Comparison of ENCODE assay signal across 16 cellular contexts in genomic region chrX:40062525-40063193, GRCh38. TPM values are rescaled to one million over a fixed set of nuclear protein-coding genes. Genes with fewer than 3 reads are reported as not detected.
A peak's percentile ranks its signal among the peaks of the same experiment; 100 is the strongest.
DNase-seq lines count a peak whose midpoint lies in the region; ATAC-seq, FAIRE-seq and TF ChIP-seq lines count a peak whose summit lies in the region.
"Had no signal": no experiment of that assay in that cellular context is flagged by ENCODE, and none has a peak within 500 bp of the region (broad histone marks: within the 10 kb centered on the region; RNA-seq: fewer than 3 reads in every experiment).

No MANE protein-coding gene starts in this region.

- no peaks in the 10 kb centered on the region for H3K9me2 ChIP-seq in SK-N-SH

- CTCF ChIA-PET in SK-N-SH (lab: Yijun Ruan, JAX) = interaction anchor here (0.6 kb wide), 1 partner anchor 394 kb away, joined by 3 read pairs; no protein-coding TSS in a partner anchor

- no peaks in the 10 kb centered on the region for H3F3A ChIP-seq in SK-N-SH (replicated peaks; ENCODE audit: insufficient read depth)

- no peak overlapping the region for H3K27ac Mint-ChIP-seq in HFFc6
- H3K27ac Mint-ChIP-seq: endodermal cell had no signal

- intact Hi-C loops in sigmoid colon (cut with DNase I) = loop anchor here (2.0 to 10.0 kb wide), 2 partner anchors 48 to 202 kb away; no protein-coding TSS in a partner anchor

- H3K27ac ChIP-seq in SK-N-SH (ENCODE audit: low read depth in 2 of 2, low read length in 1 of 2) (no peak overlapping the region; a peak in 1 of 4 replicates), keratinocyte (ENCODE audit: control insufficient read depth, insufficient read depth, low read length) (no peak overlapping the region), sigmoid colon (peak overlapping the region in 3 of 4 donors; percentile 67 to 74 (median 74))
- H3K27ac ChIP-seq: A549, brain microvascular endothelial cell, thoracic aorta had no signal

- H3K9ac ChIP-seq in SK-N-SH (no peak overlapping the region), keratinocyte (ENCODE audit: control insufficient read depth, extremely low read depth, insufficient read depth, low read length) (no peak overlapping the region)

- no peak for TF ChIP-seq CTCF in SK-N-SH (IDR thresholded peaks at IDR 0.05)
- TF ChIP-seq CTCF in keratinocyte (optimal IDR thresholded peaks at IDR 0.05 in 1 of 3, IDR thresholded peaks at IDR 0.05 in 1 of 3, conservative IDR thresholded peaks at IDR 0.05 in 1 of 3; ENCODE audit: extremely low read depth in 1 of 3, insufficient read depth in 2 of 3, low read length in 3 of 3) = no peak
- TF ChIP-seq CTCF in sigmoid colon (IDR thresholded peaks at IDR 0.05) = no peak
- TF ChIP-seq CTCF in HFFc6 (IDR thresholded peaks at IDR 0.05) = no peak

- no peak for TF ChIP-seq RAD21 in SK-N-SH (IDR thresholded peaks at IDR 0.05; ENCODE audit: low read length)

- peaks cover 10% of the 10 kb centered on the region; the same call in 1 of the 2 replicates for H4K20me1 ChIP-seq in SK-N-SH (ENCODE audit: insufficient read depth)
- no peaks in the 10 kb centered on the region for H4K20me1 ChIP-seq in keratinocyte (ENCODE audit: control insufficient read depth, extremely low read depth, insufficient read depth, low read length)

- no peak for TF ChIP-seq EP300 in SK-N-SH (IDR thresholded peaks at IDR 0.05; ENCODE audit: borderline replicate concordance in 1 of 2, low read depth in 1 of 2, low read length in 1 of 2)
- TF ChIP-seq EP300 in sigmoid colon (IDR thresholded peaks at IDR 0.05) = peak in 1 of 4 donors; percentile 34

- WGBS in SK-N-SH (ENCODE audit: low lambda C conversion rate) = 59% methylated on average over 21 of the region's 25 CpGs
- WGBS in sigmoid colon, 2 donors = 87 to 92% methylated on average over 25 of the region's 25 CpGs

- DNase-seq in SK-N-SH = no peak
- peak in 47 of 58 donors; percentile 1 to 71 (median 16) for DNase-seq in anterior cingulate cortex (lab: John Stamatoyannopoulos, UW)
- no peak for DNase-seq in keratinocyte (ENCODE audit: low read depth, low spot score)
- DNase-seq in sigmoid colon = peak; percentile 90
- no peak for DNase-seq in NCI-H774 (lab: John Stamatoyannopoulos, UW)
- DNase-seq in HFFc6 = no peak
- DNase-seq: activated naive CD4-positive, alpha-beta T cell; brain microvascular endothelial cell; NCI-H446 had no signal

- FAIRE-seq in keratinocyte (lab: Jason Lieb, UNC) = peak; percentile 43
- FAIRE-seq: A549, GM12878, H1 had no signal

- POLR2A ChIA-PET in SK-N-SH (lab: Yijun Ruan, JAX) = no interaction called here

- H3K4me1 Mint-ChIP-seq in HFFc6 (ENCODE audit: low read depth) = no peaks in the 10 kb centered on the region

- H3K79me2 ChIP-seq in SK-N-SH (ENCODE audit: insufficient read depth) (no peaks in the 10 kb centered on the region; the same call in 1 of the 2 replicates), keratinocyte (ENCODE audit: control insufficient read depth, insufficient read depth, low read length) (no peaks in the 10 kb centered on the region)

- H3K36me3 ChIP-seq in SK-N-SH (replicated peaks in 1 of 2; ENCODE audit: control insufficient read depth in 1 of 2, insufficient read depth in 2 of 2, low read length in 1 of 2) = peaks cover 0 to 41% of the 10 kb centered on the region in 2 experiments
- peaks cover 0 to 2% of the 10 kb centered on the region in 2 experiments for H3K36me3 ChIP-seq in keratinocyte (ENCODE audit: control insufficient read depth in 2 of 2, extremely low read depth in 1 of 2, insufficient read depth in 2 of 2, low read length in 2 of 2)
- peaks cover 0 to 29% (median 5%) of the 10 kb centered on the region in 4 donors for H3K36me3 ChIP-seq in sigmoid colon
- H3K36me3 ChIP-seq: brain microvascular endothelial cell had no signal

- H3K27me3 ChIP-seq in SK-N-SH (ENCODE audit: insufficient read depth) (peaks cover 10% of the 10 kb centered on the region; the same call in 1 of the 2 replicates), keratinocyte (ENCODE audit: control insufficient read depth, extremely low read depth, insufficient read depth, low read length) (no peaks in the 10 kb centered on the region), sigmoid colon (no peaks in the 10 kb centered on the region)
- H3K27me3 ChIP-seq: brain microvascular endothelial cell had no signal

- H3K36me3 Mint-ChIP-seq in HFFc6 (ENCODE audit: low read depth) = no peaks in the 10 kb centered on the region; the same call in none of the 2 replicates

- no peaks in the 10 kb centered on the region for H3K9me3 Mint-ChIP-seq in HFFc6

- H3K4me3 Mint-ChIP-seq in HFFc6 = no peak overlapping the region
- H3K4me3 Mint-ChIP-seq: endodermal cell had no signal

- ATAC-seq in SK-N-SH treated with all-trans-retinoic acid at 6 μM for 48 hours (peak; percentile 25; the same call in 1 of the 3 replicates), GM21825 (IDR thresholded peaks at IDR 0.05; ENCODE audit: unreplicated experiment) (no peak)
- ATAC-seq: A549, GM12878 had no signal

- H3K27me3 Mint-ChIP-seq in HFFc6 (ENCODE audit: insufficient read depth) = no peaks in the 10 kb centered on the region; the same call in 1 of the 2 replicates

- dilution Hi-C loops in keratinocyte (cut with MboI; ENCODE audit: extremely low pct_ligation_motif_present, low sequenced_read_pairs) = no loop called here

- TF ChIP-seq POLR2A in sigmoid colon (IDR thresholded peaks at IDR 0.05) = no peak

- H3K4me1 ChIP-seq in SK-N-SH (ENCODE audit: control insufficient read depth in 1 of 2, insufficient read depth in 2 of 2, low read depth in 1 of 2, low read length in 1 of 2) (peaks cover 0 to 32% of the 10 kb centered on the region in 2 experiments; a peak in 1 of 4 replicates), keratinocyte (ENCODE audit: control insufficient read depth, extremely low read depth, insufficient read depth, low read length) (peaks cover 18% of the 10 kb centered on the region), sigmoid colon (peaks cover 0 to 18% (median 16%) of the 10 kb centered on the region in 4 donors)

- H3K9me1 ChIP-seq in keratinocyte (ENCODE audit: control insufficient read depth, extremely low read depth, insufficient read depth, low read length) = no peaks in the 10 kb centered on the region

- no peaks in the 10 kb centered on the region for H3K9me3 ChIP-seq in SK-N-SH
- H3K9me3 ChIP-seq in keratinocyte (ENCODE audit: control insufficient read depth, low read depth, low read length) = no peaks in the 10 kb centered on the region
- H3K9me3 ChIP-seq in sigmoid colon = no peaks in the 10 kb centered on the region
- H3K9me3 ChIP-seq: A549, thoracic aorta had no signal

- no peak overlapping the region for H2AFZ ChIP-seq in SK-N-SH (ENCODE audit: low read depth)
- no peak overlapping the region for H2AFZ ChIP-seq in keratinocyte (ENCODE audit: control insufficient read depth, low read length)

- H3K4me2 ChIP-seq in SK-N-SH (no peak overlapping the region), keratinocyte (ENCODE audit: control insufficient read depth, extremely low read depth, insufficient read depth, low read depth, low read length) (peak overlapping the region; percentile 49)
- H3K4me2 ChIP-seq: A549 had no signal

- H3K4me3 ChIP-seq in SK-N-SH (ENCODE audit: low read depth in 2 of 2, low read length in 1 of 2) = no peak overlapping the region
- H3K4me3 ChIP-seq in keratinocyte (ENCODE audit: control insufficient read depth in 2 of 3, extremely low read depth in 1 of 3, insufficient read depth in 2 of 3, low read depth in 1 of 3, low read length in 3 of 3) = no peak overlapping the region
- no peak overlapping the region for H3K4me3 ChIP-seq in sigmoid colon
- H3K4me3 ChIP-seq: A549, GM12878, thoracic aorta had no signal

TF ChIP-seq in SK-N-SH treated with all-trans-retinoic acid at 6 μM for 48 hours, 23 proteins besides CTCF, POLR2A, EP300 and RAD21 (continues in another document):
- TF ChIP-seq GLIS3 (CRISPR knock-in tag; IDR thresholded peaks at IDR 0.05) = no peak
- TF ChIP-seq OSR1 (CRISPR knock-in tag; IDR thresholded peaks at IDR 0.05) = no peak
- TF ChIP-seq ZNF565 (CRISPR knock-in tag; conservative IDR thresholded peaks at IDR 0.05; ENCODE audit: low read depth) = no peak
- TF ChIP-seq ZFP30 (CRISPR knock-in tag; IDR thresholded peaks at IDR 0.05) = no peak
- no peak for TF ChIP-seq PPARA (CRISPR knock-in tag; IDR thresholded peaks at IDR 0.05; ENCODE audit: borderline replicate concordance)
- TF ChIP-seq ZC3H10 (CRISPR knock-in tag; IDR thresholded peaks at IDR 0.05) = no peak

TF ChIP-seq in SK-N-SH, 30 proteins besides CTCF, POLR2A, EP300 and RAD21 (continues in another document):
- TF ChIP-seq, protein P1, sequence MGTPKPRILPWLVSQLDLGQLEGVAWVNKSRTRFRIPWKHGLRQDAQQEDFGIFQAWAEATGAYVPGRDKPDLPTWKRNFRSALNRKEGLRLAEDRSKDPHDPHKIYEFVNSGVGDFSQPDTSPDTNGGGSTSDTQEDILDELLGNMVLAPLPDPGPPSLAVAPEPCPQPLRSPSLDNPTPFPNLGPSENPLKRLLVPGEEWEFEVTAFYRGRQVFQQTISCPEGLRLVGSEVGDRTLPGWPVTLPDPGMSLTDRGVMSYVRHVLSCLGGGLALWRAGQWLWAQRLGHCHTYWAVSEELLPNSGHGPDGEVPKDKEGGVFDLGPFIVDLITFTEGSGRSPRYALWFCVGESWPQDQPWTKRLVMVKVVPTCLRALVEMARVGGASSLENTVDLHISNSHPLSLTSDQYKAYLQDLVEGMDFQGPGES (IDR thresholded peaks at IDR 0.05; ENCODE audit: low read depth, low read length) = no peak
- no peak for TF ChIP-seq MAX (IDR thresholded peaks at IDR 0.05; ENCODE audit: low read depth)

RNA-seq across cellular contexts. Expression of gene BCOR, which starts 35.1 kb away (rescaled TPM):
- polyA plus RNA-seq in SK-N-SH (2012; rRNA removed) (6.9 and 8.8 TPM in 2 replicates), keratinocyte (2.8 to 5.0 TPM (median 3.6 TPM) in 3 replicates), sigmoid colon (10 to 100 TPM in 1 of 3 donors, 1 to 10 TPM in 2; 3.5 to 11.5 (median 3.6) TPM)
- 8.4 and 9.4 TPM in 2 replicates for polyA plus RNA-seq in SK-N-SH (2012; cell fraction: cytosol; rRNA removed)
- 19.4 and 21.9 TPM in 2 replicates for polyA plus RNA-seq in SK-N-SH (2012; cell fraction: nucleus; rRNA removed)
- polyA plus RNA-seq in keratinocyte (2011; ENCODE audit: low read depth) = 8.0 TPM
- polyA plus RNA-seq in keratinocyte (2011; cell fraction: cytosol; rRNA removed) = 4.1 and 4.2 TPM in 2 replicates
- polyA plus RNA-seq in keratinocyte (2011; cell fraction: nucleus; rRNA removed) = 20.2 and 20.8 TPM in 2 replicates
- 6.2 and 7.2 TPM in 2 replicates for polyA plus RNA-seq in keratinocyte (2012; ENCODE audit: low replicate concordance)
- 2.5 to 11.9 TPM (median 7.5 TPM) in 3 replicates for polyA minus RNA-seq in keratinocyte
- polyA minus RNA-seq in keratinocyte (2011; cell fraction: cytosol; rRNA and poly(A)+ RNA removed) = 4.0 TPM
- polyA minus RNA-seq in keratinocyte (2011; cell fraction: nucleus; rRNA and poly(A)+ RNA removed) = 13.0 and 22.7 TPM in 2 replicates
- total RNA-seq in sigmoid colon = 10 to 100 TPM; 15.8 to 31.6 (median 23.0) TPM
- total RNA-seq in HFFc6 (2021; fragmentation: NEBNext Ultra II Directional; extraction: Animal tissue kit (Norgen Biotek cat#: 25700)) = 10 to 100 TPM; 15.0 to 20.3 (median 18.3) TPM

Comparison
In these comparisons a context has a peak if more than half of its experiments do, and no peak if none do; other contexts are left out.
1. DNase-seq: peak in anterior cingulate cortex (47 of 58) and sigmoid colon (single experiment); none in SK-N-SH (single experiment), keratinocyte (single experiment), NCI-H774 (single experiment) and HFFc6 (single experiment).
2. H3K27ac ChIP-seq: peak in sigmoid colon (3 of 4); none in SK-N-SH (0 of 2) and keratinocyte (single experiment).